Comparison of ENCODE assay signal across 29 cellular contexts in the genomic region with DNA sequence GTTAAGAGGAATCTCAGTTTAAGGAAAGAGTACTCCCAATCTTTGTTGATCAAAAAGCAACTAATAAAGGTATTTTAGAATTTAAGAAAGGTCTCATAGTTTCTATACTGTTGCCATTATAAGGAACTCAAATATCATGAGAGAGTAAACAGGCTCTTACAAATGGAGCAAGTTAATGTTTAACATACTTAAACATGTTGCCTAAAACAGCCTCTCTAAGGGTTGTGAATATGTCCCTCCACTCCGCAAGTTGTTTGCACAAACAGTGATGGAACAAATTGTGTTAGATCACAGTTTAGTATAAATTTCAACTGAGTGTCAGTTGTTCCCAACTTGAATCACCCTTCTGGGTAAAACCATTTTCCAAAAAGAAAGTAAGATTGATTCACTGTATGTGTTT.
"Had no signal": no experiment of that assay in that cellular context is flagged by ENCODE, and none has a peak within 500 bp of the region (broad histone marks: within the 10 kb centered on the region; RNA-seq: fewer than 3 reads in every experiment).

No MANE protein-coding gene starts in this region.

- H3K9me3 Mint-ChIP-seq: stimulated activated effector memory CD8-positive, alpha-beta T cell treated with anti-CD3 and anti-CD28 coated beads, Interleukin-12 subunit alpha, Interleukin-12 subunit beta, amount 100 ng/mL, for 72 hours; stimulated activated naive CD8-positive, alpha-beta T cell treated with anti-CD3 and anti-CD28 coated beads, Interleukin-15, Interleukin-2, amounts not matched to agents 100 ng/mL and 50 ng/mL, for 24 hours had no signal

- H3K27ac ChIP-seq: left ventricle myocardium inferior, neural progenitor cell, neutrophil, prostate gland, sigmoid colon, spleen, suprapubic skin, thoracic aorta, tibial artery, upper lobe of right lung had no signal

- H3K9ac ChIP-seq: neural progenitor cell had no signal

- H3K4me1 Mint-ChIP-seq: mesothelial cell of epicardium; naive B cell; natural killer cell; nephron progenitor cell; neural progenitor cell; stimulated activated effector memory CD8-positive, alpha-beta T cell treated with anti-CD3 and anti-CD28 coated beads, Interleukin-12 subunit alpha, Interleukin-12 subunit beta, amount 100 ng/mL, for 72 hours had no signal

- H3K27me3 ChIP-seq: neural progenitor cell, neutrophil, sigmoid colon, spleen, suprapubic skin, tibial artery, upper lobe of right lung had no signal

- H3K4me3 Mint-ChIP-seq: mesothelial cell of epicardium; naive B cell; natural killer cell; nephron progenitor cell; neural progenitor cell; stimulated activated effector memory CD8-positive, alpha-beta T cell treated with anti-CD3 and anti-CD28 coated beads, Interleukin-12 subunit alpha, Interleukin-12 subunit beta, amount 100 ng/mL, for 72 hours; stimulated activated naive CD8-positive, alpha-beta T cell treated with anti-CD3 and anti-CD28 coated beads, Interleukin-15, Interleukin-2, amounts not matched to agents 100 ng/mL and 50 ng/mL, for 24 hours had no signal

- H3K9me3 ChIP-seq: left ventricle myocardium inferior, neutrophil, prostate gland, sigmoid colon, spleen, suprapubic skin, thoracic aorta, tibial artery, upper lobe of right lung had no signal

- H3K36me3 ChIP-seq: left ventricle myocardium inferior, neural progenitor cell, neutrophil, prostate gland, sigmoid colon, spleen, suprapubic skin, thoracic aorta, tibial artery, upper lobe of right lung had no signal

- H3K36me3 Mint-ChIP-seq: naive B cell; natural killer cell; stimulated activated effector memory CD8-positive, alpha-beta T cell treated with anti-CD3 and anti-CD28 coated beads, Interleukin-12 subunit alpha, Interleukin-12 subunit beta, amount 100 ng/mL, for 72 hours had no signal

- H3K4me1 ChIP-seq: left ventricle myocardium inferior, neural progenitor cell, prostate gland, sigmoid colon, spleen, suprapubic skin, tibial artery, upper lobe of right lung had no signal

- FAIRE-seq: keratinocyte, small intestine, urothelium cell line had no signal

- H3K4me3 ChIP-seq: left ventricle myocardium inferior, lung, neural progenitor cell, prostate gland, sigmoid colon, spleen, suprapubic skin, thoracic aorta, tibial artery, upper lobe of right lung had no signal

- H3K27me3 Mint-ChIP-seq: naive B cell; stimulated activated naive CD8-positive, alpha-beta T cell treated with anti-CD3 and anti-CD28 coated beads, Interleukin-15, Interleukin-2, amounts not matched to agents 100 ng/mL and 50 ng/mL, for 24 hours had no signal

- H3K27ac Mint-ChIP-seq: mesothelial cell of epicardium; naive B cell; natural killer cell; nephron progenitor cell; neural progenitor cell; stimulated activated effector memory CD8-positive, alpha-beta T cell treated with anti-CD3 and anti-CD28 coated beads, Interleukin-12 subunit alpha, Interleukin-12 subunit beta, amount 100 ng/mL, for 72 hours; stimulated activated naive CD8-positive, alpha-beta T cell treated with anti-CD3 and anti-CD28 coated beads, Interleukin-15, Interleukin-2, amounts not matched to agents 100 ng/mL and 50 ng/mL, for 24 hours had no signal

- DNase-seq: hippocampal formation; left colon; left ventricle myocardium inferior; mesendoderm; naive B cell; natural killer cell; nephron progenitor cell; occipital lobe; retina; right cardiac atrium; sigmoid colon; small intestine; spleen; stimulated activated CD4-positive, alpha-beta T cell treated with anti-CD3 and anti-CD28 coated beads, Interleukin-4, amount 100 ng/mL, for 24 hours; stimulated activated naive CD4-positive, alpha-beta T cell; tibial artery; trophoblast cell; upper lobe of right lung had no signal
